In the genomic region with DNA sequence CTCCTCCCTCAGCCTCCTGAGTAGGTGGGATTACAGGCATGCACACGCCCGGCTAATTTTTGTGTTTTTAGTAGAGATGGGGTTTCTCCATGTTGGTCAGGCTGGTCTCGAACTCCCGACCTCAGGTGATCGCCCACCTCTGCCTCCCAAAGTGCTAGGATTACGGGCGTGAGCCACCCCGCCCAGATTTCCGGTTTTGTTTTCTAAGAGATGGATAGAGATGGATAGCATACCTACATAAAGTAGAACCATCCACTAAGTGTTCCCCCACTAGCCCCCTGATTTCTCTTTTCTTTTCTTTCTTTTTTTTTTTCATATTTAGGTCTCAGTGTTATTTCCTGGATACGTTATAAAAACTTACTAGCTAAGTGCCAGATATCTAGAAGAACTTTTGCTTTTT, we compare ENCODE assay signal across 8 cellular contexts. TPM values are rescaled to one million over a fixed set of nuclear protein-coding genes. Genes with fewer than 3 reads are reported as not detected.
DNase-seq lines count a peak whose midpoint lies in the region; ATAC-seq and TF ChIP-seq lines count a peak whose summit lies in the region.

No MANE protein-coding gene starts in this region.

- no peak for ATAC-seq in central memory CD8-positive, alpha-beta T cell (replicated peaks; ENCODE audit: extremely low read depth, poor library complexity, severe bottlenecking)
- ATAC-seq in naive thymus-derived CD4-positive, alpha-beta T cell = no peak

- peak overlapping the region; percentile 99 for H3K4me3 ChIP-seq in AG09309 (ENCODE audit: control insufficient read depth, low read depth, low read length)
- peak overlapping the region; percentile 85 for H3K4me3 ChIP-seq in Karpas-422 (ENCODE audit: low read length)
- peak overlapping the region; percentile 99 for H3K4me3 ChIP-seq in naive thymus-derived CD4-positive, alpha-beta T cell (ENCODE audit: low read length)

- intact Hi-C loops in naive thymus-derived CD4-positive, alpha-beta T cell (cut with micrococcal nuclease) = loop anchor here (2.0 to 10.0 kb wide), 4 partner anchors 51 to 599 kb away; a partner anchor contains a TSS

- H3K4me3 Mint-ChIP-seq in central memory CD8-positive, alpha-beta T cell = peak overlapping the region; percentile 99
- peak overlapping the region; percentile 90 to 100 (median 96) for H3K4me3 Mint-ChIP-seq in naive thymus-derived CD4-positive, alpha-beta T cell

- peaks cover 47% of the 10 kb centered on the region for H3K4me1 ChIP-seq in Karpas-422 (ENCODE audit: low read length)
- H3K4me1 ChIP-seq in naive thymus-derived CD4-positive, alpha-beta T cell (ENCODE audit: control insufficient read depth in 2 of 2, insufficient read depth in 2 of 2, low read length in 2 of 2) = peaks cover 26 to 42% of the 10 kb centered on the region in 2 donors

- peaks cover 55% of the 10 kb centered on the region for H3K4me1 Mint-ChIP-seq in central memory CD8-positive, alpha-beta T cell
- peaks cover 32 to 70% (median 59%) of the 10 kb centered on the region in 7 donors for H3K4me1 Mint-ChIP-seq in naive thymus-derived CD4-positive, alpha-beta T cell

- H3K9me3 ChIP-seq in Karpas-422 (ENCODE audit: low read length) = no peaks in the 10 kb centered on the region
- no peaks in the 10 kb centered on the region for H3K9me3 ChIP-seq in naive thymus-derived CD4-positive, alpha-beta T cell (ENCODE audit: control insufficient read depth in 2 of 3, low read length in 3 of 3)

- H3K27ac Mint-ChIP-seq in central memory CD8-positive, alpha-beta T cell (ENCODE audit: low read depth) = peak overlapping the region; percentile 98
- peak overlapping the region; percentile 56 to 99 (median 94) for H3K27ac Mint-ChIP-seq in naive thymus-derived CD4-positive, alpha-beta T cell

- H2AFZ ChIP-seq in Karpas-422 (ENCODE audit: low read length) = no peak overlapping the region

- no peaks in the 10 kb centered on the region for H3K9me2 ChIP-seq in Karpas-422 (replicated peaks; ENCODE audit: insufficient read depth, low read length)

- no peaks in the 10 kb centered on the region for H3K27me3 Mint-ChIP-seq in central memory CD8-positive, alpha-beta T cell
- H3K27me3 Mint-ChIP-seq in naive thymus-derived CD4-positive, alpha-beta T cell = no peaks in the 10 kb centered on the region

- H3K79me2 ChIP-seq in Karpas-422 (ENCODE audit: low read length) = peaks cover 68% of the 10 kb centered on the region

- no peaks in the 10 kb centered on the region for H3K9me3 Mint-ChIP-seq in central memory CD8-positive, alpha-beta T cell
- H3K9me3 Mint-ChIP-seq in naive thymus-derived CD4-positive, alpha-beta T cell = peaks cover 0 to 2% (median 0%) of the 10 kb centered on the region in 11 donors

- H3K4me2 ChIP-seq in Karpas-422 (ENCODE audit: low read depth, low read length, poor library complexity, severe bottlenecking) = peak overlapping the region; percentile 83

- H3K27me3 ChIP-seq in Karpas-422 (ENCODE audit: low read length) = no peaks in the 10 kb centered on the region
- no peaks in the 10 kb centered on the region for H3K27me3 ChIP-seq in naive thymus-derived CD4-positive, alpha-beta T cell (ENCODE audit: control insufficient read depth in 2 of 2, insufficient read depth in 2 of 2, low read length in 2 of 2)

- H3K36me3 ChIP-seq in Karpas-422 (ENCODE audit: insufficient read depth, low read length) = no peaks in the 10 kb centered on the region
- H3K36me3 ChIP-seq in naive thymus-derived CD4-positive, alpha-beta T cell (ENCODE audit: control insufficient read depth in 2 of 3, insufficient read depth in 3 of 3, low read length in 3 of 3) = peaks cover 0 to 7% (median 0%) of the 10 kb centered on the region in 3 experiments

- peaks cover 7% of the 10 kb centered on the region for H4K20me1 ChIP-seq in Karpas-422 (ENCODE audit: insufficient read depth, low read depth, low read length)

- H3K27ac ChIP-seq in Karpas-422 (ENCODE audit: low read length) = peak overlapping the region; percentile 73; the same call in 1 of the 2 replicates
- no peak overlapping the region for H3K27ac ChIP-seq in naive thymus-derived CD4-positive, alpha-beta T cell (ENCODE audit: low read depth, low read length)

- H3K9ac ChIP-seq in Karpas-422 (ENCODE audit: low read length) = peak overlapping the region; percentile 78

- H3K36me3 Mint-ChIP-seq in central memory CD8-positive, alpha-beta T cell (ENCODE audit: insufficient read depth) = peaks cover 31% of the 10 kb centered on the region
- H3K36me3 Mint-ChIP-seq in naive thymus-derived CD4-positive, alpha-beta T cell = peaks cover 0 to 11% (median 0%) of the 10 kb centered on the region in 5 donors

- POLR2A ChIA-PET in naive thymus-derived CD4-positive, alpha-beta T cell (lab: Charles Lee) = interaction anchor here (0.6 to 4.5 kb wide), 4 partner anchors 8 to 151 kb away, joined by 3 to 23 read pairs (median 12); no protein-coding TSS in a partner anchor

- DNase-seq in AG09309 (ENCODE audit: low read depth) (no peak), Karpas-422 (no peak), epidermal melanocyte (ENCODE audit: insufficient read length, low spot score) (no peak), NK-92 (lab: John Stamatoyannopoulos, UW; ENCODE audit: unreplicated experiment) (no peak), GM19238 (ENCODE audit: insufficient read length, low spot score) (no peak)
- DNase-seq in central memory CD8-positive, alpha-beta T cell (ENCODE audit: low spot score in 2 of 2) = no peak
- no peak for DNase-seq in naive thymus-derived CD4-positive, alpha-beta T cell
- no peak for DNase-seq in effector CD8-positive, alpha-beta T cell (lab: John Stamatoyannopoulos, UW)

- TF ChIP-seq CTCF in AG09309 (IDR thresholded peaks at IDR 0.05; ENCODE audit: control insufficient read depth, insufficient read depth, low read depth, low read length, missing control alignments) = no peak

- CTCF ChIA-PET in naive thymus-derived CD4-positive, alpha-beta T cell (lab: Charles Lee) = interaction anchor here (1.1 kb wide), 1 partner anchor 35 kb away, joined by 4 read pairs; no protein-coding TSS in a partner anchor

RNA-seq across cellular contexts. Expression of a gene that starts 2.0 kb away (rescaled TPM):
- total RNA-seq in Karpas-422 (2014; rRNA removed; shearing (Covaris generic); ENCODE audit: low replicate concordance) = 106 and 128 TPM in 2 replicates
- 100 to 1,000 TPM; 110 to 185 (median 134) TPM for total RNA-seq in naive thymus-derived CD4-positive, alpha-beta T cell
- 100 to 1,000 TPM; 170 to 204 TPM for polyA plus RNA-seq in naive thymus-derived CD4-positive, alpha-beta T cell
